In genomic region chr7:108466322-108466721, GRCh38 we compare ENCODE assay signal across 4 cellular contexts. TPM values are rescaled to one million over a fixed set of nuclear protein-coding genes. Genes with fewer than 3 reads are reported as not detected.
"Had no signal": no experiment of that assay in that cellular context is flagged by ENCODE, and none has a peak within 500 bp of the region (broad histone marks: within the 10 kb centered on the region; RNA-seq: fewer than 3 reads in every experiment).

No MANE protein-coding gene starts in this region.

RNA-seq across cellular contexts. Expression of gene NRCAM, which starts 10.1 kb away (rescaled TPM):
- total RNA-seq: activated CD4-positive, alpha-beta memory T cell treated with anti-CD3 and anti-CD28 coated beads, Interleukin-2, amount 10 ng/mL, durations not matched to agents 7 days and 5 days; activated CD4-positive, alpha-beta T cell treated with anti-CD3 and anti-CD28 coated beads, Interleukin-2, amount 10 ng/mL, durations not matched to agents 24 days and 14 days; T-helper 17 cell; T-helper 2 cell treated with Interferon-gamma antibody and Interleukin-4, amounts not matched to agents 100 ng/mL and 5 ng/mL, for 36 hours had no signal
